21 cellular contexts compared by ENCODE assay signal in the genomic region with DNA sequence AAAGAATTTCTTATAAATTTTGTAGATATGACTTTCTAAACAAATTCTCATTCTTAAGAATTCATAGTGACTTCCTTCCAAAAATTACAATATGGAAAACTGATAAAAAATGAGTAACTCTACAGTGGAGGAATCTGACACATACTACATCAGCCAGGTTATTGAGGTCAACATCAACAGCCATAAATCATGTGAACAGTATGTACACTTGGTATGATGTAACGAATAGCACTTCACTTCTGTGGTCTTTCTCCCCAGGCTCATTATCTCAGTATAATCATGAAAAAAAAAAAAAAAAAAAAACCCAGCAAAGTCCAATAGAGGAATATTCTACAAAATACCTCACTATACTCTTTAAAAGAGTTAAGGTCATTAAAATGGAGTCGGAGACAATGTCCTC.
DNase-seq lines count a peak whose midpoint lies in the region; ATAC-seq, FAIRE-seq and TF ChIP-seq lines count a peak whose summit lies in the region.
"Had no signal": no experiment of that assay in that cellular context is flagged by ENCODE, and none has a peak within 500 bp of the region (broad histone marks: within the 10 kb centered on the region; RNA-seq: fewer than 3 reads in every experiment).

No MANE protein-coding gene starts in this region.

- H3K9me1 ChIP-seq in K562 (ENCODE audit: control insufficient read depth, insufficient read depth, low read length) = no peaks in the 10 kb centered on the region

- CTCF ChIA-PET in K562 (lab: Yijun Ruan, JAX; ENCODE audit: low intra/inter-chr PET ratio) = no interaction called here
- CTCF ChIA-PET in CD4-positive, alpha-beta memory T cell (lab: Charles Lee; ENCODE audit: partially characterized antibody) = interaction anchor here (1.5 kb wide), 1 partner anchor 24 kb away, joined by 4 read pairs; no protein-coding TSS in a partner anchor

- POLR2A ChIA-PET in K562 (lab: Yijun Ruan, JAX) = no interaction called here
- POLR2A ChIA-PET in CD4-positive, alpha-beta memory T cell (lab: Charles Lee; ENCODE audit: partially characterized antibody) = no interaction called here

- H3K79me2 ChIP-seq in K562 (ENCODE audit: control insufficient read depth, insufficient read depth, low read length) = no peaks in the 10 kb centered on the region

- DNase-seq in ELR (ENCODE audit: low read depth) (peak; percentile 40), HuH-7 (ENCODE audit: low spot score) (peak; percentile 1), K562 (ENCODE audit: extremely low read depth in 1 of 4, low spot score in 3 of 4) (peak in 1 of 4 experiments; percentile 0), mesenchymal stem cell (peak; percentile 27), dorsolateral prefrontal cortex (no peak), kidney tubule cell (ENCODE audit: low spot score) (no peak)
- DNase-seq in CD4-positive, alpha-beta memory T cell = no peak
- DNase-seq: CD4-positive, CD25-positive, alpha-beta regulatory T cell; COR-L47; DMS79; GM23248; NCI-H1092 treated with DMSO at 0.1 percent for 48 hours; NCI-H146; NCI-H2029 treated with DMSO at 0.1 percent for 48 hours; NCI-H774; NK-92 treated with Interleukin-12 subunit alpha and Interleukin-12 subunit beta, amount 100 ng/mL, for 24 hours; Peyer's patch; SJCRH30; T-cell had no signal

- H4K91ac ChIP-seq in mesenchymal stem cell (ENCODE audit: low read length) = no peak overlapping the region

- TF ChIP-seq EP300 in K562 (IDR thresholded peaks at IDR 0.05; ENCODE audit: low read length) = no peak

- peaks cover 2 to 43% (median 36%) of the 10 kb centered on the region in 8 donors for H3K9me3 Mint-ChIP-seq in CD4-positive, alpha-beta memory T cell

- no peaks in the 10 kb centered on the region for H3K4me1 ChIP-seq in K562 (replicated peaks in 1 of 2; ENCODE audit: control insufficient read depth in 2 of 2, insufficient read depth in 2 of 2, low read length in 2 of 2)
- no peaks in the 10 kb centered on the region for H3K4me1 ChIP-seq in mesenchymal stem cell (ENCODE audit: control insufficient read depth, insufficient read depth, low read depth, low read length)
- H3K4me1 ChIP-seq in CD4-positive, alpha-beta memory T cell (ENCODE audit: insufficient read depth, low read length) = no peaks in the 10 kb centered on the region
- H3K4me1 ChIP-seq: HAP-1, Peyer's patch, SJCRH30 had no signal

- H4K20me1 ChIP-seq in K562 (replicated peaks; ENCODE audit: control insufficient read depth, insufficient read depth, low read length) = no peaks in the 10 kb centered on the region

- no peak overlapping the region for H2BK15ac ChIP-seq in mesenchymal stem cell (ENCODE audit: low read depth, poor library complexity, severe bottlenecking)

- peaks cover 0 to 2% (median 0%) of the 10 kb centered on the region in 4 donors for H3K4me1 Mint-ChIP-seq in CD4-positive, alpha-beta memory T cell
- H3K4me1 Mint-ChIP-seq: T-cell had no signal

- no peak overlapping the region for H2BK120ac ChIP-seq in mesenchymal stem cell (ENCODE audit: low read depth, low read length)

- intact Hi-C loops in K562 (cut with micrococcal nuclease) (no loop called here), dorsolateral prefrontal cortex (cut with DNase I) (no loop called here)
- intact Hi-C loops in CD4-positive, alpha-beta memory T cell (cut with micrococcal nuclease) = no loop called here

- H3K4me3 ChIP-seq in K562 (no peak overlapping the region), mesenchymal stem cell (ENCODE audit: insufficient read depth in 1 of 2, low read depth in 1 of 2, low read length in 2 of 2) (no peak overlapping the region), dorsolateral prefrontal cortex (no peak overlapping the region)
- no peak overlapping the region for H3K4me3 ChIP-seq in CD4-positive, alpha-beta memory T cell (ENCODE audit: low read length in 2 of 2)
- H3K4me3 ChIP-seq: GM23248, HAP-1, Peyer's patch, SJCRH30 had no signal

- no peak overlapping the region for H3K18ac ChIP-seq in mesenchymal stem cell (ENCODE audit: low read depth in 1 of 2, low read length in 2 of 2)

- TF ChIP-seq CTCF in K562 (IDR thresholded peaks at IDR 0.05 in 2 of 3, conservative IDR thresholded peaks at IDR 0.05 in 1 of 3; ENCODE audit: insufficient read depth in 2 of 3, low read depth in 1 of 3, low read length in 3 of 3) (no peak), dorsolateral prefrontal cortex (IDR thresholded peaks at IDR 0.05 in 54 of 56, conservative IDR thresholded peaks at IDR 0.05 in 2 of 56; ENCODE audit: low read depth in 1 of 56, partially characterized antibody in 56 of 56) (no peak)

- no peak overlapping the region for H3K4ac ChIP-seq in mesenchymal stem cell (ENCODE audit: low read depth in 1 of 2, low read length in 2 of 2)

- no peak for ATAC-seq in K562
- ATAC-seq: T-cell had no signal

- no peak overlapping the region for H3K14ac ChIP-seq in mesenchymal stem cell (ENCODE audit: low read length in 2 of 2)

- H3K23ac ChIP-seq in mesenchymal stem cell (ENCODE audit: low read length in 2 of 2) = no peak overlapping the region

- peaks cover 12 to 14% of the 10 kb centered on the region in 2 donors for H3K36me3 Mint-ChIP-seq in CD4-positive, alpha-beta memory T cell

- H3K36me3 ChIP-seq in K562 (ENCODE audit: control insufficient read depth, insufficient read depth, low read length) (no peaks in the 10 kb centered on the region), mesenchymal stem cell (ENCODE audit: control insufficient read depth in 1 of 2, insufficient read depth in 2 of 2, low read depth in 1 of 2, low read length in 2 of 2) (no peaks in the 10 kb centered on the region)
- H3K36me3 ChIP-seq in CD4-positive, alpha-beta memory T cell (ENCODE audit: insufficient read depth, low read length) = no peaks in the 10 kb centered on the region
- H3K36me3 ChIP-seq: HAP-1, Peyer's patch, SJCRH30 had no signal

- H2BK5ac ChIP-seq in mesenchymal stem cell (ENCODE audit: low read depth, low read length, poor library complexity, severe bottlenecking) = no peak overlapping the region

- no peak overlapping the region for H3K4me3 Mint-ChIP-seq in CD4-positive, alpha-beta memory T cell
- H3K4me3 Mint-ChIP-seq: CD4-positive, CD25-positive, alpha-beta regulatory T cell; T-cell had no signal

- H2BK12ac ChIP-seq in mesenchymal stem cell (ENCODE audit: low read length in 2 of 2) = no peak overlapping the region

- no peak overlapping the region for H3K4me2 ChIP-seq in K562 (ENCODE audit: insufficient read depth, low read length)
- H3K4me2 ChIP-seq in mesenchymal stem cell (ENCODE audit: low read length, poor library complexity, severe bottlenecking) = no peak overlapping the region

- no peak for TF ChIP-seq RAD21 in K562 (CRISPR knock-in tag; conservative IDR thresholded peaks at IDR 0.05 in 1 of 2, IDR thresholded peaks at IDR 0.05 in 1 of 2)

- no TSS peak for BruUV-seq in K562 (replicated peaks; lab: Mats Ljungman, UMichigan)

- H3K9me3 ChIP-seq in K562 (replicated peaks; ENCODE audit: control insufficient read depth, insufficient read depth, low read depth, low read length) (no peaks in the 10 kb centered on the region), mesenchymal stem cell (ENCODE audit: control insufficient read depth, low read length) (peaks cover 10% of the 10 kb centered on the region)
- peaks cover 0 to 5% of the 10 kb centered on the region in 2 donors for H3K9me3 ChIP-seq in CD4-positive, alpha-beta memory T cell (ENCODE audit: control insufficient read depth in 1 of 2, low read length in 2 of 2)
- H3K9me3 ChIP-seq: HAP-1, Peyer's patch, SJCRH30 had no signal

- H3K27ac Mint-ChIP-seq in CD4-positive, alpha-beta memory T cell = no peak overlapping the region
- H3K27ac Mint-ChIP-seq: CD4-positive, CD25-positive, alpha-beta regulatory T cell; T-cell had no signal

- no peak overlapping the region for H4K8ac ChIP-seq in mesenchymal stem cell (ENCODE audit: low read length)

- in situ Hi-C loops in K562 (cut with MboI) = no loop called here

- H3K27ac ChIP-seq in K562 (ENCODE audit: extremely low read depth, low read depth, low read length) = no peak overlapping the region
- H3K27ac ChIP-seq in mesenchymal stem cell (ENCODE audit: low read length, poor library complexity, severe bottlenecking) = no peak overlapping the region
- no peak overlapping the region for H3K27ac ChIP-seq in dorsolateral prefrontal cortex
- H3K27ac ChIP-seq in CD4-positive, alpha-beta memory T cell (ENCODE audit: low read depth, low read length) = no peak overlapping the region
- H3K27ac ChIP-seq: GM23248, Peyer's patch, SJCRH30 had no signal

- H2AFZ ChIP-seq in K562 (ENCODE audit: low read depth, low read length) = no peak overlapping the region
- no peak overlapping the region for H2AFZ ChIP-seq in mesenchymal stem cell (ENCODE audit: low read depth, low read length)
- H2AFZ ChIP-seq: GM23248 had no signal

- no peak overlapping the region for H3K9ac ChIP-seq in K562 (ENCODE audit: insufficient read depth in 1 of 2, low read depth in 2 of 2, low read length in 2 of 2)
- no peak overlapping the region for H3K9ac ChIP-seq in mesenchymal stem cell (ENCODE audit: low read length)
- H3K9ac ChIP-seq: GM23248 had no signal

- 0% methylated on average over 1 of the region's 2 CpGs for WGBS in K562 (ENCODE audit: insufficient coverage, low coverage, missing lambda C conversion rate)
- 100% methylated on average over 1 of the region's 2 CpGs for WGBS in mesenchymal stem cell

- no peak overlapping the region for H2AK5ac ChIP-seq in mesenchymal stem cell (ENCODE audit: low read length, severe bottlenecking)

- no peak for FAIRE-seq in K562 (lab: Jason Lieb, UNC)
- FAIRE-seq: GM12891 had no signal

- no peaks in the 10 kb centered on the region for H3K79me1 ChIP-seq in mesenchymal stem cell (replicated peaks; ENCODE audit: low read length, poor library complexity, severe bottlenecking)

- no peaks in the 10 kb centered on the region for H3K27me3 Mint-ChIP-seq in CD4-positive, alpha-beta memory T cell
- H3K27me3 Mint-ChIP-seq: T-cell had no signal

- TF ChIP-seq POLR2A in K562 (conservative IDR thresholded peaks at IDR 0.05) = no peak

- H3K27me3 ChIP-seq in K562 (ENCODE audit: control insufficient read depth in 2 of 2, insufficient read depth in 2 of 2, low read length in 2 of 2) (no peaks in the 10 kb centered on the region), mesenchymal stem cell (ENCODE audit: control insufficient read depth in 1 of 2, insufficient read depth in 1 of 2, low read length in 2 of 2) (no peaks in the 10 kb centered on the region), dorsolateral prefrontal cortex (no peaks in the 10 kb centered on the region)
- H3K27me3 ChIP-seq in CD4-positive, alpha-beta memory T cell (ENCODE audit: insufficient read depth, low read length) = no peaks in the 10 kb centered on the region
- H3K27me3 ChIP-seq: Peyer's patch, SJCRH30 had no signal

Comparison
In these comparisons a context has a peak if more than half of its experiments do, and no peak if none do; other contexts are left out.
1. DNase-seq: peak in ELR (single experiment), HuH-7 (single experiment) and mesenchymal stem cell (single experiment); none in dorsolateral prefrontal cortex (0 of 10), kidney tubule cell (single experiment) and CD4-positive, alpha-beta memory T cell (0 of 5).